17 cellular contexts compared by ENCODE assay signal in the genomic region with DNA sequence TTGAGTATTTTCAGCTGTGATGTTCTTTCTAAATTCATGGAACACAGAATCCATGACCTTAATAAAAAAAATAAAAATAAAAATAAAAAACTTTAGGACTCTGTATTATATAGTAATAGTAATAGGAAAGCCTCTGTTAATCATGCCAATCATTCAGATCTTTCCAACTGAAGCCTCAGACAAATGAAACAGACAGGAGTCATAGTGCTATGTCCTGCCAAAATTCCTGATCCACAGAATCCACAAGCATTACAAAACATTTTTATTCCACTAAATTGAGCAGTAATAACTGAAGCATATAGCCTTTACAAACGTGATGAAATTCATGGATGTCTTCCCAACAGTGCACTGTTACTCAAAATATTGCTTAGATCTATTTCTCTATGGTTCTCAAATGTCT.
DNase-seq lines count a peak whose midpoint lies in the region; TF ChIP-seq lines count a peak whose summit lies in the region.
"Had no signal": no experiment of that assay in that cellular context is flagged by ENCODE, and none has a peak within 500 bp of the region (broad histone marks: within the 10 kb centered on the region; RNA-seq: fewer than 3 reads in every experiment).

No MANE protein-coding gene starts in this region.

- peaks cover 3% of the 10 kb centered on the region for H3K4me1 ChIP-seq in adipocyte (ENCODE audit: control insufficient read depth, insufficient read depth, low read length)
- H3K4me1 ChIP-seq in ascending aorta = no peaks in the 10 kb centered on the region

- H3K36me3 ChIP-seq in adipocyte (ENCODE audit: control insufficient read depth, insufficient read depth, low read length, severe bottlenecking) (no peaks in the 10 kb centered on the region), ascending aorta (no peaks in the 10 kb centered on the region)

- no peak overlapping the region for H3K27ac ChIP-seq in ascending aorta

- H3K9me3 ChIP-seq in adipocyte (ENCODE audit: control insufficient read depth, low read length) (no peaks in the 10 kb centered on the region), ascending aorta (no peaks in the 10 kb centered on the region)

- H3K27me3 ChIP-seq in adipocyte (replicated peaks; ENCODE audit: control insufficient read depth, insufficient read depth, low read length) (no peaks in the 10 kb centered on the region), ascending aorta (no peaks in the 10 kb centered on the region)

- DNase-seq in LHCN-M2 (ENCODE audit: low read depth) (peak; percentile 2), NCI-H446 treated with DMSO at 0.1 percent for 48 hours (lab: John Stamatoyannopoulos, UW) (peak; percentile 22), adipocyte (ENCODE audit: low read depth) (peak; percentile 2), kidney tubule cell (ENCODE audit: low spot score) (peak; percentile 2), NK-92 (lab: John Stamatoyannopoulos, UW; ENCODE audit: unreplicated experiment) (no peak), SIG-M5 (lab: John Stamatoyannopoulos, UW) (no peak), NCI-H510A (lab: John Stamatoyannopoulos, UW) (no peak), ascending aorta (ENCODE audit: low spot score in 2 of 2) (no peak)
- DNase-seq: C1 segment of cervical spinal cord; Calu3; CD4-positive, alpha-beta memory T cell; COR-L47; DMS53; DMS79 treated with DMSO at 0.1 percent for 48 hours; GF-D8; GOT3; HCEC 1CT had no signal

- TF ChIP-seq CTCF in ascending aorta (IDR thresholded peaks at IDR 0.05) = no peak

- no peak overlapping the region for H3K9ac ChIP-seq in adipocyte (ENCODE audit: low read length)

- H3K4me3 ChIP-seq in adipocyte (ENCODE audit: low read length) (no peak overlapping the region), ascending aorta (no peak overlapping the region)

- intact Hi-C loops in ascending aorta (cut with DNase I) = no loop called here

Comparison
In these comparisons a context has a peak if more than half of its experiments do, and no peak if none do; other contexts are left out.
1. DNase-seq: peak in LHCN-M2 (single experiment), NCI-H446 treated with DMSO at 0.1 percent for 48 hours (single experiment), adipocyte (single experiment) and kidney tubule cell (single experiment); none in NK-92 (single experiment), SIG-M5 (single experiment), NCI-H510A (single experiment) and ascending aorta (0 of 2).